ENCODE assay signal across 16 cellular contexts in genomic region chr2:7812231-7812995, GRCh38.
DNase-seq lines count a peak whose midpoint lies in the region; ATAC-seq and TF ChIP-seq lines count a peak whose summit lies in the region.
"Had no signal": no experiment of that assay in that cellular context is flagged by ENCODE, and none has a peak within 500 bp of the region (broad histone marks: within the 10 kb centered on the region; RNA-seq: fewer than 3 reads in every experiment).

No MANE protein-coding gene starts in this region.

- no peak overlapping the region for H3K4me3 ChIP-seq in astrocyte of the cerebellum (ENCODE audit: low read depth, low read length)
- H3K4me3 ChIP-seq in transverse colon, result no peak overlapping the region
- H3K4me3 ChIP-seq: BLaER1 treated with 17β-estradiol and CSF1 and Interleukin-3, amounts not matched to agents 10 nM and 100 nM; upper lobe of left lung had no signal

- H3K36me3 Mint-ChIP-seq in natural killer cell, result no peaks in the 10 kb centered on the region

- WGBS in transverse colon (ENCODE audit: low coverage in 1 of 2), 2 donors, result 82 to 84% methylated on average over 2 of the region's 2 CpGs

- peak; percentile 98 for ATAC-seq in foreskin keratinocyte
- ATAC-seq in natural killer cell, result no peak

- peaks cover 0 to 4% of the 10 kb centered on the region in 2 donors for H3K4me1 Mint-ChIP-seq in natural killer cell
- H3K4me1 Mint-ChIP-seq: activated B cell treated with CpG ODN at 0.5 μM for 24 hours had no signal

- H3K4me1 ChIP-seq in foreskin keratinocyte (peaks cover 16% of the 10 kb centered on the region), transverse colon (no peaks in the 10 kb centered on the region)
- H3K4me1 ChIP-seq: BLaER1 treated with 17β-estradiol and CSF1 and Interleukin-3, amounts not matched to agents 10 nM and 100 nM; upper lobe of left lung had no signal

- no peak for TF ChIP-seq EP300 in transverse colon (IDR thresholded peaks at IDR 0.05; ENCODE audit: low read depth)

- H3K27ac ChIP-seq in foreskin keratinocyte (peak overlapping the region; percentile 45), transverse colon (no peak overlapping the region)
- H3K27ac ChIP-seq: BLaER1 treated with 17β-estradiol and CSF1 and Interleukin-3, amounts not matched to agents 10 nM and 100 nM; upper lobe of left lung had no signal

- H3K9me3 Mint-ChIP-seq in natural killer cell, result no peaks in the 10 kb centered on the region

- no peaks in the 10 kb centered on the region for H3K36me3 ChIP-seq in transverse colon
- H3K36me3 ChIP-seq: BLaER1 treated with 17β-estradiol and CSF1 and Interleukin-3, amounts not matched to agents 10 nM and 100 nM; upper lobe of left lung had no signal

- H3K4me3 Mint-ChIP-seq in natural killer cell, result no peak overlapping the region
- H3K4me3 Mint-ChIP-seq: activated B cell treated with CpG ODN at 0.5 μM for 24 hours; activated naive CD8-positive, alpha-beta T cell treated with anti-CD3 and anti-CD28 coated beads, Interleukin-2, amount 10 ng/mL, durations not matched to agents 7 days and 5 days had no signal

- DNase-seq in AG08395 (ENCODE audit: low spot score), result peak; percentile 53
- DNase-seq in HS-27A (ENCODE audit: low read depth), result peak; percentile 14
- peak; percentile 63 for DNase-seq in astrocyte of the cerebellum (ENCODE audit: low read depth)
- peak; percentile 65 to 86 for DNase-seq in foreskin keratinocyte
- DNase-seq in HCEC 1CT, result no peak
- no peak for DNase-seq in natural killer cell
- no peak for DNase-seq in stimulated activated CD4-positive, alpha-beta T cell treated with anti-CD3 and anti-CD28 coated beads, Interleukin-12 subunit alpha, Interleukin-12 subunit beta, amount 100 ng/mL, for 4 hours
- DNase-seq in transverse colon, result no peak
- DNase-seq: activated B cell treated with CpG ODN at 0.5 μM for 24 hours; activated CD8-positive, alpha-beta memory T cell treated with anti-CD3 and anti-CD28 coated beads, Interleukin-2, amount 50 U/mL, for 4 hours; activated naive CD8-positive, alpha-beta T cell treated with anti-CD3 and anti-CD28 coated beads, Interleukin-2, amount 10 ng/mL, durations not matched to agents 7 days and 5 days; dermis blood vessel endothelial cell; NCI-H2171; stimulated activated CD4-positive, alpha-beta T cell treated with anti-CD3 and anti-CD28 coated beads, Interleukin-2, amount 100 ng/mL, for 24 hours; upper lobe of left lung had no signal

- in situ Hi-C loops in astrocyte of the cerebellum (cut with HindIII; ENCODE audit: low sequenced_read_pairs) (no loop called here), transverse colon (cut with MboI; ENCODE audit: low pct_ligation_motif_present in 1 of 4, low pct_unique_long_range_greater_than_20kb in 1 of 4, low sequenced_read_pairs in 3 of 4) (no loop called here)

- TF ChIP-seq CTCF in astrocyte of the cerebellum (IDR thresholded peaks at IDR 0.05; ENCODE audit: low read depth, low read length, missing control alignments) (no peak), foreskin keratinocyte (conservative IDR thresholded peaks at IDR 0.05) (no peak), natural killer cell (IDR thresholded peaks at IDR 0.05) (no peak), transverse colon (IDR thresholded peaks at IDR 0.05) (no peak)

- no peak overlapping the region for H3K27ac Mint-ChIP-seq in natural killer cell
- H3K27ac Mint-ChIP-seq: activated B cell treated with CpG ODN at 0.5 μM for 24 hours; activated naive CD8-positive, alpha-beta T cell treated with anti-CD3 and anti-CD28 coated beads, Interleukin-2, amount 10 ng/mL, durations not matched to agents 7 days and 5 days had no signal

- H3K27me3 ChIP-seq in foreskin keratinocyte (no peaks in the 10 kb centered on the region), transverse colon (no peaks in the 10 kb centered on the region)
- H3K27me3 ChIP-seq: BLaER1 treated with 17β-estradiol and CSF1 and Interleukin-3, amounts not matched to agents 10 nM and 100 nM; upper lobe of left lung had no signal

- intact Hi-C loops in natural killer cell (cut with micrococcal nuclease), result no loop called here
- intact Hi-C loops in transverse colon (cut with DNase I; ENCODE audit: low total_unique reads), result no loop called here

- no peak for TF ChIP-seq POLR2A in transverse colon (IDR thresholded peaks at IDR 0.05)

- no peaks in the 10 kb centered on the region for H3K9me3 ChIP-seq in transverse colon
- H3K9me3 ChIP-seq: upper lobe of left lung had no signal

- peaks cover 0 to 6% of the 10 kb centered on the region in 2 donors for H3K27me3 Mint-ChIP-seq in natural killer cell (ENCODE audit: low read depth in 2 of 2)
- H3K27me3 Mint-ChIP-seq: activated naive CD8-positive, alpha-beta T cell treated with anti-CD3 and anti-CD28 coated beads, Interleukin-2, amount 10 ng/mL, durations not matched to agents 7 days and 5 days had no signal

Comparison
In these comparisons a context has a peak if more than half of its experiments do, and no peak if none do; other contexts are left out.
1. DNase-seq: peak in AG08395 (single experiment), HS-27A (single experiment), astrocyte of the cerebellum (single experiment) and foreskin keratinocyte (2 of 2); none in HCEC 1CT (single experiment), natural killer cell (single experiment), stimulated activated CD4-positive, alpha-beta T cell treated with anti-CD3 and anti-CD28 coated beads, Interleukin-12 subunit alpha, Interleukin-12 subunit beta, amount 100 ng/mL, for 4 hours (single experiment) and transverse colon (single experiment).